Comparison of ENCODE assay signal across 25 cellular contexts in genomic region chr2:205658572-205658971, GRCh38.
"Had no signal": no experiment of that assay in that cellular context is flagged by ENCODE, and none has a peak within 500 bp of the region (broad histone marks: within the 10 kb centered on the region; RNA-seq: fewer than 3 reads in every experiment).

No MANE protein-coding gene starts in this region.

- DNase-seq: colonic mucosa; dermis blood vessel endothelial cell; effector memory CD4-positive, alpha-beta T cell; esophagus squamous epithelium; left cardiac atrium; left lung; natural killer cell; occipital lobe; ovary; posterior cingulate gyrus; psoas muscle; right cardiac atrium; sigmoid colon; spleen; stimulated activated CD4-positive, alpha-beta T cell treated with anti-CD3 and anti-CD28 coated beads, Interleukin-4, amount 100 ng/mL, for 4 hours; stimulated activated naive CD8-positive, alpha-beta T cell treated with anti-CD3 and anti-CD28 coated beads, Interleukin-15, Interleukin-2, amounts not matched to agents 100 U/mL and 50 U/mL, for 24 hours; substantia nigra; testis; tibial artery had no signal

- H3K36me3 Mint-ChIP-seq: natural killer cell; stimulated activated memory B cell treated with anti-CD40 and anti-IgM and Interleukin-4, amounts not matched to agents 10 μg/mL and 1 μg/mL and 100 μg/mL, for 72 hours; type B pancreatic cell had no signal

- H3K36me3 ChIP-seq: colonic mucosa, esophagus squamous epithelium, left lung, ovary, sigmoid colon, spleen, tibial artery had no signal

- H3K27me3 ChIP-seq: colonic mucosa, left lung, ovary, sigmoid colon, spleen, testis, tibial artery had no signal

- H3K9me3 ChIP-seq: colonic mucosa, esophagus squamous epithelium, left lung, ovary, psoas muscle, sigmoid colon, spleen, testis, tibial artery had no signal

- H3K4me3 Mint-ChIP-seq: central memory CD8-positive, alpha-beta T cell; natural killer cell; stimulated activated memory B cell treated with anti-CD40 and anti-IgM and Interleukin-4, amounts not matched to agents 10 μg/mL and 1 μg/mL and 100 μg/mL, for 72 hours; type B pancreatic cell had no signal

- H3K4me3 ChIP-seq: colonic mucosa, esophagus squamous epithelium, left lung, ovary, psoas muscle, sigmoid colon, skin epidermis, spleen, testis, tibial artery had no signal

- H3K4me1 ChIP-seq: colonic mucosa, testis had no signal

- ATAC-seq: left cardiac atrium; left lung; natural killer cell; psoas muscle; right cardiac atrium; stimulated activated memory B cell treated with anti-CD40 and anti-IgM and Interleukin-4, amounts not matched to agents 10 μg/mL and 1 μg/mL and 100 μg/mL, for 72 hours; stimulated activated naive CD8-positive, alpha-beta T cell treated with anti-CD3 and anti-CD28 coated beads, Interleukin-15, Interleukin-2, amounts not matched to agents 100 U/mL and 50 U/mL, for 24 hours had no signal

- H3K4me1 Mint-ChIP-seq: central memory CD8-positive, alpha-beta T cell had no signal

- H3K27ac ChIP-seq: colonic mucosa, left lung, ovary, psoas muscle, spleen, testis, tibial artery had no signal

- H3K9me3 Mint-ChIP-seq: central memory CD8-positive, alpha-beta T cell; natural killer cell; stimulated activated memory B cell treated with anti-CD40 and anti-IgM and Interleukin-4, amounts not matched to agents 10 μg/mL and 1 μg/mL and 100 μg/mL, for 72 hours; type B pancreatic cell had no signal

- FAIRE-seq: endothelial cell of umbilical vein, frontal cortex had no signal

- H3K27ac Mint-ChIP-seq: natural killer cell; stimulated activated memory B cell treated with anti-CD40 and anti-IgM and Interleukin-4, amounts not matched to agents 10 μg/mL and 1 μg/mL and 100 μg/mL, for 72 hours; type B pancreatic cell had no signal

- H3K27me3 Mint-ChIP-seq: central memory CD8-positive, alpha-beta T cell; type B pancreatic cell had no signal
